39 cellular contexts compared by ENCODE assay signal in genomic region chr12:14785568-14785967, GRCh38. TPM values are rescaled to one million over a fixed set of nuclear protein-coding genes. Genes with fewer than 3 reads are reported as not detected.
"Had no signal": no experiment of that assay in that cellular context is flagged by ENCODE, and none has a peak within 500 bp of the region (broad histone marks: within the 10 kb centered on the region; RNA-seq: fewer than 3 reads in every experiment).

No MANE protein-coding gene starts in this region.

- FAIRE-seq: astrocyte, TTC549 had no signal

- H3K9me3 Mint-ChIP-seq: activated B cell treated with CpG ODN at 0.5 μM for 24 hours; activated CD4-positive, alpha-beta memory T cell treated with anti-CD3 and anti-CD28 coated beads for 36 hours; activated CD4-positive, alpha-beta T cell treated with anti-CD3 and anti-CD28 coated beads, Interleukin-2, amount 10 ng/mL, durations not matched to agents 24 days and 14 days; activated CD8-positive, alpha-beta T cell treated with anti-CD3 and anti-CD28 coated beads for 36 hours; activated naive CD4-positive, alpha-beta T cell treated with anti-CD3 and anti-CD28 coated beads for 36 hours; activated naive CD4-positive, alpha-beta T cell treated with anti-CD3 and anti-CD28 coated beads, Interleukin-2, amount 50 U/mL, for 72 hours; activated naive CD8-positive, alpha-beta T cell treated with anti-CD3 and anti-CD28 coated beads for 36 hours; activated T-cell treated with anti-CD3 and anti-CD28 coated beads, Interleukin-2, amount 50 U/mL, for 4 hours; activated T-cell treated with anti-CD3 and anti-CD28 coated beads, Interleukin-2, amount 50 U/mL, for 72 hours; activated T-helper 1 cell treated with anti-CD3 and anti-CD28 coated beads, Interleukin-12 subunit alpha, Interleukin-12 subunit beta, Interleukin-2, Interleukin-4 antibody, amounts not matched to agents 30 ng/mL and 10 ng/mL and 1 ng/mL, durations not matched to agents 14 hours and 24 hours and 36 hours; activated T-helper 17 cell treated with anti-CD3 and anti-CD28 coated beads, Interleukin-2, amount 50 U/mL, for 72 hours; T-helper 1 cell treated with Interleukin-12 subunit alpha and Interleukin-12 subunit beta and Interleukin-4 antibody, amounts not matched to agents 30 μg/mL and 1 μg/mL, for 36 hours; T-helper 2 cell treated with Interferon-gamma antibody and Interleukin-4, amounts not matched to agents 5 μg/mL and 100 μg/mL, for 36 hours had no signal

- DNase-seq: activated B cell treated with CpG ODN at 0.5 μM for 24 hours; activated CD4-positive, alpha-beta memory T cell treated with anti-CD3 and anti-CD28 coated beads for 36 hours; activated CD4-positive, alpha-beta T cell treated with anti-CD3 and anti-CD28 coated beads for 4 hours; activated CD4-positive, alpha-beta T cell treated with anti-CD3 and anti-CD28 coated beads, Interleukin-2, amount 10 ng/mL, durations not matched to agents 24 days and 14 days; activated CD4-positive, alpha-beta T cell treated with anti-CD3 and anti-CD28 coated beads, Interleukin-2, amount 50 U/mL, for 1 hour; activated CD4-positive, alpha-beta T cell treated with anti-CD3 and anti-CD28 coated beads, Interleukin-2, amount 50 U/mL, for 4 hours; activated CD4-positive, CD25-positive, alpha-beta regulatory T cell treated with anti-CD3 and anti-CD28 coated beads, Interleukin-2, amount 50 U/mL, for 72 hours; activated CD8-positive, alpha-beta memory T cell treated with anti-CD3 and anti-CD28 coated beads, Interleukin-2, amount 50 U/mL, for 4 hours; activated CD8-positive, alpha-beta T cell treated with anti-CD3 and anti-CD28 coated beads for 36 hours; activated effector memory CD4-positive, alpha-beta T cell treated with anti-CD3 and anti-CD28 coated beads, Interleukin-2, amount 50 U/mL, for 16 hours; activated gamma-delta T cell treated with Interleukin-2 at 50 U/mL for 16 hours; activated naive CD4-positive, alpha-beta T cell; activated naive CD4-positive, alpha-beta T cell treated with anti-CD3 and anti-CD28 coated beads for 36 hours; activated naive CD4-positive, alpha-beta T cell treated with anti-CD3 and anti-CD28 coated beads, Interleukin-2, amount 50 U/mL, for 16 hours; activated naive CD8-positive, alpha-beta T cell treated with anti-CD3 and anti-CD28 coated beads for 36 hours; activated T-cell treated with anti-CD3 and anti-CD28 coated beads for 4 hours; activated T-cell treated with anti-CD3 and anti-CD28 coated beads, Interleukin-2, amount 50 U/mL, for 1 hour; activated T-cell treated with anti-CD3 and anti-CD28 coated beads, Interleukin-2, amount 50 U/mL, for 4 hours; activated T-cell treated with anti-CD3 and anti-CD28 coated beads, Interleukin-2, amount 50 U/mL, for 72 hours; adrenal gland; amniotic stem cell; aorta; body of pancreas; brain microvascular endothelial cell; central memory CD4-positive, alpha-beta T cell; T-helper 2 cell; T-helper 9 cell had no signal

- H3K4me3 Mint-ChIP-seq: activated B cell treated with CpG ODN at 0.5 μM for 24 hours; activated CD4-positive, alpha-beta memory T cell treated with anti-CD3 and anti-CD28 coated beads for 36 hours; activated CD4-positive, alpha-beta T cell treated with anti-CD3 and anti-CD28 coated beads, Interleukin-2, amount 10 ng/mL, durations not matched to agents 24 days and 14 days; activated CD8-positive, alpha-beta T cell treated with anti-CD3 and anti-CD28 coated beads for 36 hours; activated naive CD4-positive, alpha-beta T cell treated with anti-CD3 and anti-CD28 coated beads for 36 hours; activated naive CD8-positive, alpha-beta T cell treated with anti-CD3 and anti-CD28 coated beads for 36 hours; activated T-cell treated with anti-CD3 and anti-CD28 coated beads, Interleukin-2, amount 50 U/mL, for 4 hours; activated T-cell treated with anti-CD3 and anti-CD28 coated beads, Interleukin-2, amount 50 U/mL, for 72 hours; activated T-helper 1 cell treated with anti-CD3 and anti-CD28 coated beads, Interleukin-12 subunit alpha, Interleukin-12 subunit beta, Interleukin-2, Interleukin-4 antibody, amounts not matched to agents 30 ng/mL and 10 ng/mL and 1 ng/mL, durations not matched to agents 14 hours and 24 hours and 36 hours; activated T-helper 17 cell treated with anti-CD3 and anti-CD28 coated beads, Interleukin-2, amount 50 U/mL, for 72 hours; T-helper 1 cell treated with Interleukin-12 subunit alpha and Interleukin-12 subunit beta and Interleukin-4 antibody, amounts not matched to agents 30 μg/mL and 1 μg/mL, for 36 hours; T-helper 2 cell treated with Interferon-gamma antibody and Interleukin-4, amounts not matched to agents 5 μg/mL and 100 μg/mL, for 36 hours had no signal

- H3K4me3 ChIP-seq: adrenal gland, body of pancreas, breast epithelium had no signal

- ATAC-seq: activated CD8-positive, alpha-beta T cell treated with anti-CD3 and anti-CD28 coated beads for 36 hours; activated naive CD4-positive, alpha-beta T cell treated with anti-CD3 and anti-CD28 coated beads, Interleukin-2, amount 50 U/mL, for 72 hours; activated T-cell treated with anti-CD3 and anti-CD28 coated beads, Interleukin-2, amount 50 U/mL, for 4 hours; activated T-cell treated with anti-CD3 and anti-CD28 coated beads, Interleukin-2, amount 50 U/mL, for 72 hours; activated T-helper 17 cell treated with anti-CD3 and anti-CD28 coated beads, Interleukin-2, amount 50 U/mL, for 72 hours; body of pancreas had no signal

- H3K27ac ChIP-seq: adrenal gland, body of pancreas, brain microvascular endothelial cell, breast epithelium, VCaP had no signal

- H3K27ac Mint-ChIP-seq: activated B cell treated with CpG ODN at 0.5 μM for 24 hours; activated CD4-positive, alpha-beta memory T cell treated with anti-CD3 and anti-CD28 coated beads for 36 hours; activated CD4-positive, alpha-beta T cell treated with anti-CD3 and anti-CD28 coated beads, Interleukin-2, amount 10 ng/mL, durations not matched to agents 24 days and 14 days; activated naive CD4-positive, alpha-beta T cell treated with anti-CD3 and anti-CD28 coated beads for 36 hours; activated naive CD4-positive, alpha-beta T cell treated with anti-CD3 and anti-CD28 coated beads, Interleukin-2, amount 50 U/mL, for 72 hours; activated naive CD8-positive, alpha-beta T cell treated with anti-CD3 and anti-CD28 coated beads for 36 hours; activated T-cell treated with anti-CD3 and anti-CD28 coated beads, Interleukin-2, amount 50 U/mL, for 72 hours; activated T-helper 1 cell treated with anti-CD3 and anti-CD28 coated beads, Interleukin-12 subunit alpha, Interleukin-12 subunit beta, Interleukin-2, Interleukin-4 antibody, amounts not matched to agents 30 ng/mL and 10 ng/mL and 1 ng/mL, durations not matched to agents 14 hours and 24 hours and 36 hours; activated T-helper 17 cell treated with anti-CD3 and anti-CD28 coated beads, Interleukin-2, amount 50 U/mL, for 72 hours; T-helper 1 cell treated with Interleukin-12 subunit alpha and Interleukin-12 subunit beta and Interleukin-4 antibody, amounts not matched to agents 30 μg/mL and 1 μg/mL, for 36 hours; T-helper 2 cell treated with Interferon-gamma antibody and Interleukin-4, amounts not matched to agents 5 μg/mL and 100 μg/mL, for 36 hours had no signal

- H3K27me3 ChIP-seq: adrenal gland, body of pancreas, brain microvascular endothelial cell, breast epithelium had no signal

- H3K4me1 ChIP-seq: adrenal gland, body of pancreas, breast epithelium had no signal

- H3K9me3 ChIP-seq: adrenal gland, body of pancreas, breast epithelium had no signal

- H3K4me1 Mint-ChIP-seq: activated T-helper 17 cell treated with anti-CD3 and anti-CD28 coated beads, Interleukin-2, amount 50 U/mL, for 72 hours had no signal

- H3K27me3 Mint-ChIP-seq: activated B cell treated with CpG ODN at 0.5 μM for 24 hours; activated CD4-positive, alpha-beta memory T cell treated with anti-CD3 and anti-CD28 coated beads for 36 hours; activated CD4-positive, alpha-beta T cell treated with anti-CD3 and anti-CD28 coated beads, Interleukin-2, amount 10 ng/mL, durations not matched to agents 24 days and 14 days; activated CD8-positive, alpha-beta T cell treated with anti-CD3 and anti-CD28 coated beads for 36 hours; activated naive CD8-positive, alpha-beta T cell treated with anti-CD3 and anti-CD28 coated beads for 36 hours; activated T-helper 17 cell treated with anti-CD3 and anti-CD28 coated beads, Interleukin-2, amount 50 U/mL, for 72 hours had no signal

RNA-seq across cellular contexts. Expression of gene SMCO3, which starts 28.4 kb away (rescaled TPM):
- total RNA-seq: activated B cell treated with CpG ODN at 0.5 μM for 24 hours; activated CD4-positive, alpha-beta memory T cell treated with anti-CD3 and anti-CD28 coated beads for 36 hours; activated CD4-positive, alpha-beta T cell treated with anti-CD3 and anti-CD28 coated beads, Interleukin-2, amount 10 ng/mL, durations not matched to agents 24 days and 14 days; activated CD8-positive, alpha-beta memory T cell treated with anti-CD3 and anti-CD28 coated beads for 36 hours; activated CD8-positive, alpha-beta T cell treated with anti-CD3 and anti-CD28 coated beads for 36 hours; activated naive CD4-positive, alpha-beta T cell treated with anti-CD3 and anti-CD28 coated beads for 36 hours; activated naive CD4-positive, alpha-beta T cell treated with anti-CD3 and anti-CD28 coated beads, Interleukin-2, amount 50 U/mL, for 72 hours; activated naive CD8-positive, alpha-beta T cell treated with anti-CD3 and anti-CD28 coated beads for 36 hours; activated T-cell treated with anti-CD3 and anti-CD28 coated beads, Interleukin-2, amount 50 U/mL, for 4 hours; activated T-cell treated with anti-CD3 and anti-CD28 coated beads, Interleukin-2, amount 50 U/mL, for 72 hours; activated T-helper 1 cell treated with anti-CD3 and anti-CD28 coated beads, Interleukin-12 subunit alpha, Interleukin-12 subunit beta, Interleukin-2, Interleukin-4 antibody, amounts not matched to agents 30 ng/mL and 10 ng/mL and 1 ng/mL, durations not matched to agents 14 hours and 24 hours and 36 hours; activated T-helper 17 cell treated with anti-CD3 and anti-CD28 coated beads, Interleukin-2, amount 50 U/mL, for 72 hours; cardiac septum; cerebellum had no signal

RNA-seq across cellular contexts. Expression of gene ART4, which starts 57.8 kb away (rescaled TPM):
- total RNA-seq: activated B cell treated with CpG ODN at 0.5 μM for 24 hours; activated CD4-positive, alpha-beta memory T cell treated with anti-CD3 and anti-CD28 coated beads for 36 hours; activated CD4-positive, alpha-beta T cell treated with anti-CD3 and anti-CD28 coated beads, Interleukin-2, amount 10 ng/mL, durations not matched to agents 24 days and 14 days; activated CD8-positive, alpha-beta memory T cell treated with anti-CD3 and anti-CD28 coated beads for 36 hours; activated CD8-positive, alpha-beta T cell treated with anti-CD3 and anti-CD28 coated beads for 36 hours; activated naive CD4-positive, alpha-beta T cell treated with anti-CD3 and anti-CD28 coated beads for 36 hours; activated naive CD4-positive, alpha-beta T cell treated with anti-CD3 and anti-CD28 coated beads, Interleukin-2, amount 50 U/mL, for 72 hours; activated naive CD8-positive, alpha-beta T cell treated with anti-CD3 and anti-CD28 coated beads for 36 hours; activated T-cell treated with anti-CD3 and anti-CD28 coated beads, Interleukin-2, amount 50 U/mL, for 4 hours; activated T-cell treated with anti-CD3 and anti-CD28 coated beads, Interleukin-2, amount 50 U/mL, for 72 hours; activated T-helper 1 cell treated with anti-CD3 and anti-CD28 coated beads, Interleukin-12 subunit alpha, Interleukin-12 subunit beta, Interleukin-2, Interleukin-4 antibody, amounts not matched to agents 30 ng/mL and 10 ng/mL and 1 ng/mL, durations not matched to agents 14 hours and 24 hours and 36 hours; activated T-helper 17 cell treated with anti-CD3 and anti-CD28 coated beads, Interleukin-2, amount 50 U/mL, for 72 hours; astrocyte had no signal
